Comparison of ENCODE assay signal across 1 cellular context in the genomic region with DNA sequence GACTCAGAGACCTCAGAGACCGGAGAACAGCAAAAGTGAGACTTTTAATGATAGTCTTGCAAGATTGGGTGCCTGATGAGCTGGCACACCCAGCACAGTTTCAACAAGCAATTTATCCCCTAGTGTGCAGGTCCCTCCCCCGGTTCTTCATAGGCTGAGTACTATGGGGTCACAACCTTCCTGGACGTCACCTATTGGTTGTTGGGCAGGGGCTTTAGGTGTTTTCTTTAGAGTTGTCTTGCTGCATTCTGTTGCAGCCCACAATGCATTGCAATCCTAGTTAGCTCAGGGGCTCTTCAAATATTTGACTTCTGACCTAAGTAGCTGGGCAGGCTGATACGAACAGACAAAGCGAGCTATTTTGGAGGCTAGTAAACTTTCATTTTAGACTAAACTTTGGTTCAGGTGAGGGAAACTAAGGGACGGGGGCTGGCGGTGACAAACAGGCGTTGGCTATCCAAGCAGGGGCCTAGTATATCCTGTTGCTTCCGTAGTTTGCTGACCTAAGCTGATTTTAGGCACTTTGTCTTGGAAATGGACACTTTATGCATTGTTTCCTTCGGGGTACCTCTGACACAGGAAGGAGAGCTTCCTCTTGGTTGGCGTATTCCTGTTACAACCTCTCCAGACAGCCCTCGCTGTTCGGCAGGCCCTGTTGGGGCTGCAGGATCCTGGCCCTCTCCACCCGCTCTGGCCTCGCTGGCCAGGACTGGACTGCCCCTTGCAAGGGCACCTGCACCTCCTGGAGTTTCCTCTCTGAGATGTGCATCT.
A peak's percentile ranks its signal among the peaks of the same experiment; 100 is the strongest.
TF ChIP-seq lines count a peak whose summit lies in the region.

No MANE protein-coding gene starts in this region.

TF ChIP-seq in HepG2, 621 proteins besides CTCF, POLR2A, EP300 and RAD21 (continued from another document and continues in another):
- TF ChIP-seq, protein P1, sequence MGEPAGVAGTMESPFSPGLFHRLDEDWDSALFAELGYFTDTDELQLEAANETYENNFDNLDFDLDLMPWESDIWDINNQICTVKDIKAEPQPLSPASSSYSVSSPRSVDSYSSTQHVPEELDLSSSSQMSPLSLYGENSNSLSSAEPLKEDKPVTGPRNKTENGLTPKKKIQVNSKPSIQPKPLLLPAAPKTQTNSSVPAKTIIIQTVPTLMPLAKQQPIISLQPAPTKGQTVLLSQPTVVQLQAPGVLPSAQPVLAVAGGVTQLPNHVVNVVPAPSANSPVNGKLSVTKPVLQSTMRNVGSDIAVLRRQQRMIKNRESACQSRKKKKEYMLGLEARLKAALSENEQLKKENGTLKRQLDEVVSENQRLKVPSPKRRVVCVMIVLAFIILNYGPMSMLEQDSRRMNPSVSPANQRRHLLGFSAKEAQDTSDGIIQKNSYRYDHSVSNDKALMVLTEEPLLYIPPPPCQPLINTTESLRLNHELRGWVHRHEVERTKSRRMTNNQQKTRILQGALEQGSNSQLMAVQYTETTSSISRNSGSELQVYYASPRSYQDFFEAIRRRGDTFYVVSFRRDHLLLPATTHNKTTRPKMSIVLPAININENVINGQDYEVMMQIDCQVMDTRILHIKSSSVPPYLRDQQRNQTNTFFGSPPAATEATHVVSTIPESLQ (CRISPR knock-in tag; conservative IDR thresholded peaks at IDR 0.05): no peak
- TF ChIP-seq AGO2 (optimal IDR thresholded peaks at IDR 0.05; ENCODE audit: low read depth, low read length) (no peak), ZNF569 (CRISPR knock-in tag; IDR thresholded peaks at IDR 0.05; ENCODE audit: borderline replicate concordance) (no peak), SIN3B (IDR thresholded peaks at IDR 0.05; ENCODE audit: low read length) (peak; percentile 57), NKX3-1 (CRISPR knock-in tag; IDR thresholded peaks at IDR 0.05) (no peak; the same call in 1 of the 2 replicates), DPF2 (CRISPR knock-in tag; IDR thresholded peaks at IDR 0.05; ENCODE audit: borderline replicate concordance, low read depth) (no peak), PRMT3 (CRISPR knock-in tag; IDR thresholded peaks at IDR 0.05; ENCODE audit: borderline replicate concordance, low read depth) (no peak), ZFP82 (CRISPR knock-in tag; IDR thresholded peaks at IDR 0.05; ENCODE audit: borderline replicate concordance) (no peak), MED13 (CRISPR knock-in tag; IDR thresholded peaks at IDR 0.05) (no peak), ZNF780A (CRISPR knock-in tag; IDR thresholded peaks at IDR 0.05) (no peak), NCOR1 (IDR thresholded peaks at IDR 0.05; ENCODE audit: borderline replicate concordance, low read length) (peak; percentile 17; the same call in 1 of the 2 replicates), ZKSCAN1 (IDR thresholded peaks at IDR 0.05; ENCODE audit: low read length) (no peak), ZNF30 (CRISPR knock-in tag; IDR thresholded peaks at IDR 0.05) (no peak), ZNF788 (CRISPR knock-in tag; IDR thresholded peaks at IDR 0.05; ENCODE audit: borderline replicate concordance) (peak; percentile 58; the same call in 1 of the 2 replicates), RBM22 (optimal IDR thresholded peaks at IDR 0.05; ENCODE audit: low read length) (peak; percentile 41), MIER3 (CRISPR knock-in tag; IDR thresholded peaks at IDR 0.05; ENCODE audit: borderline replicate concordance) (peak; percentile 51; the same call in 1 of the 2 replicates), ELF1 (CRISPR knock-in tag; IDR thresholded peaks at IDR 0.05) (peak; percentile 49; the same call in 1 of the 2 replicates), ZNF383 (CRISPR knock-in tag; IDR thresholded peaks at IDR 0.05; ENCODE audit: borderline replicate concordance) (no peak), HHEX (CRISPR knock-in tag; IDR thresholded peaks at IDR 0.05) (no peak), ADNP (CRISPR knock-in tag; IDR thresholded peaks at IDR 0.05) (no peak), TMF1 (CRISPR knock-in tag; IDR thresholded peaks at IDR 0.05; ENCODE audit: low read depth) (no peak; the same call in 1 of the 2 replicates), ZNF678 (CRISPR knock-in tag; IDR thresholded peaks at IDR 0.05) (no peak), EZH2 (conservative IDR thresholded peaks at IDR 0.05; ENCODE audit: low read depth, low read length) (no peak), CBX5 (CRISPR knock-in tag; IDR thresholded peaks at IDR 0.05; ENCODE audit: borderline replicate concordance) (no peak), ZNF746 (CRISPR knock-in tag; IDR thresholded peaks at IDR 0.05) (no peak; the same call in 1 of the 2 replicates), TP53 (CRISPR knock-in tag; conservative IDR thresholded peaks at IDR 0.05) (no peak), FIP1L1 (IDR thresholded peaks at IDR 0.05; ENCODE audit: borderline replicate concordance, insufficient read depth, low read depth, low read length) (no peak)
- TF ChIP-seq, protein P2, sequence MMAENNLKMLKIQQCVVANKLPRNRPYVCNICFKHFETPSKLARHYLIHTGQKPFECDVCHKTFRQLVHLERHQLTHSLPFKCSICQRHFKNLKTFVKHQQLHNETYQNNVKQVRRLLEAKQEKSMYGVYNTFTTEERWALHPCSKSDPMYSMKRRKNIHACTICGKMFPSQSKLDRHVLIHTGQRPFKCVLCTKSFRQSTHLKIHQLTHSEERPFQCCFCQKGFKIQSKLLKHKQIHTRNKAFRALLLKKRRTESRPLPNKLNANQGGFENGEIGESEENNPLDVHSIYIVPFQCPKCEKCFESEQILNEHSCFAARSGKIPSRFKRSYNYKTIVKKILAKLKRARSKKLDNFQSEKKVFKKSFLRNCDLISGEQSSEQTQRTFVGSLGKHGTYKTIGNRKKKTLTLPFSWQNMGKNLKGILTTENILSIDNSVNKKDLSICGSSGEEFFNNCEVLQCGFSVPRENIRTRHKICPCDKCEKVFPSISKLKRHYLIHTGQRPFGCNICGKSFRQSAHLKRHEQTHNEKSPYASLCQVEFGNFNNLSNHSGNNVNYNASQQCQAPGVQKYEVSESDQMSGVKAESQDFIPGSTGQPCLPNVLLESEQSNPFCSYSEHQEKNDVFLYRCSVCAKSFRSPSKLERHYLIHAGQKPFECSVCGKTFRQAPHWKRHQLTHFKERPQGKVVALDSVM (CRISPR knock-in tag; IDR thresholded peaks at IDR 0.05): no peak
- TF ChIP-seq, protein P3, sequence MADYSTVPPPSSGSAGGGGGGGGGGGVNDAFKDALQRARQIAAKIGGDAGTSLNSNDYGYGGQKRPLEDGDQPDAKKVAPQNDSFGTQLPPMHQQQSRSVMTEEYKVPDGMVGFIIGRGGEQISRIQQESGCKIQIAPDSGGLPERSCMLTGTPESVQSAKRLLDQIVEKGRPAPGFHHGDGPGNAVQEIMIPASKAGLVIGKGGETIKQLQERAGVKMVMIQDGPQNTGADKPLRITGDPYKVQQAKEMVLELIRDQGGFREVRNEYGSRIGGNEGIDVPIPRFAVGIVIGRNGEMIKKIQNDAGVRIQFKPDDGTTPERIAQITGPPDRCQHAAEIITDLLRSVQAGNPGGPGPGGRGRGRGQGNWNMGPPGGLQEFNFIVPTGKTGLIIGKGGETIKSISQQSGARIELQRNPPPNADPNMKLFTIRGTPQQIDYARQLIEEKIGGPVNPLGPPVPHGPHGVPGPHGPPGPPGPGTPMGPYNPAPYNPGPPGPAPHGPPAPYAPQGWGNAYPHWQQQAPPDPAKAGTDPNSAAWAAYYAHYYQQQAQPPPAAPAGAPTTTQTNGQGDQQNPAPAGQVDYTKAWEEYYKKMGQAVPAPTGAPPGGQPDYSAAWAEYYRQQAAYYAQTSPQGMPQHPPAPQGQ (CRISPR knock-in tag; IDR thresholded peaks at IDR 0.05; ENCODE audit: borderline replicate concordance): no peak
- TF ChIP-seq, protein P4, sequence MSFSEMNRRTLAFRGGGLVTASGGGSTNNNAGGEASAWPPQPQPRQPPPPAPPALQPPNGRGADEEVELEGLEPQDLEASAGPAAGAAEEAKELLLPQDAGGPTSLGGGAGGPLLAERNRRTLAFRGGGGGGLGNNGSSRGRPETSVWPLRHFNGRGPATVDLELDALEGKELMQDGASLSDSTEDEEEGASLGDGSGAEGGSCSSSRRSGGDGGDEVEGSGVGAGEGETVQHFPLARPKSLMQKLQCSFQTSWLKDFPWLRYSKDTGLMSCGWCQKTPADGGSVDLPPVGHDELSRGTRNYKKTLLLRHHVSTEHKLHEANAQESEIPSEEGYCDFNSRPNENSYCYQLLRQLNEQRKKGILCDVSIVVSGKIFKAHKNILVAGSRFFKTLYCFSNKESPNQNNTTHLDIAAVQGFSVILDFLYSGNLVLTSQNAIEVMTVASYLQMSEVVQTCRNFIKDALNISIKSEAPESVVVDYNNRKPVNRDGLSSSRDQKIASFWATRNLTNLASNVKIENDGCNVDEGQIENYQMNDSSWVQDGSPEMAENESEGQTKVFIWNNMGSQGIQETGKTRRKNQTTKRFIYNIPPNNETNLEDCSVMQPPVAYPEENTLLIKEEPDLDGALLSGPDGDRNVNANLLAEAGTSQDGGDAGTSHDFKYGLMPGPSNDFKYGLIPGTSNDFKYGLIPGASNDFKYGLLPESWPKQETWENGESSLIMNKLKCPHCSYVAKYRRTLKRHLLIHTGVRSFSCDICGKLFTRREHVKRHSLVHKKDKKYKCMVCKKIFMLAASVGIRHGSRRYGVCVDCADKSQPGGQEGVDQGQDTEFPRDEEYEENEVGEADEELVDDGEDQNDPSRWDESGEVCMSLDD (CRISPR knock-in tag; IDR thresholded peaks at IDR 0.05; ENCODE audit: borderline replicate concordance): no peak; the same call in 1 of the 2 replicates
- TF ChIP-seq, protein P5, sequence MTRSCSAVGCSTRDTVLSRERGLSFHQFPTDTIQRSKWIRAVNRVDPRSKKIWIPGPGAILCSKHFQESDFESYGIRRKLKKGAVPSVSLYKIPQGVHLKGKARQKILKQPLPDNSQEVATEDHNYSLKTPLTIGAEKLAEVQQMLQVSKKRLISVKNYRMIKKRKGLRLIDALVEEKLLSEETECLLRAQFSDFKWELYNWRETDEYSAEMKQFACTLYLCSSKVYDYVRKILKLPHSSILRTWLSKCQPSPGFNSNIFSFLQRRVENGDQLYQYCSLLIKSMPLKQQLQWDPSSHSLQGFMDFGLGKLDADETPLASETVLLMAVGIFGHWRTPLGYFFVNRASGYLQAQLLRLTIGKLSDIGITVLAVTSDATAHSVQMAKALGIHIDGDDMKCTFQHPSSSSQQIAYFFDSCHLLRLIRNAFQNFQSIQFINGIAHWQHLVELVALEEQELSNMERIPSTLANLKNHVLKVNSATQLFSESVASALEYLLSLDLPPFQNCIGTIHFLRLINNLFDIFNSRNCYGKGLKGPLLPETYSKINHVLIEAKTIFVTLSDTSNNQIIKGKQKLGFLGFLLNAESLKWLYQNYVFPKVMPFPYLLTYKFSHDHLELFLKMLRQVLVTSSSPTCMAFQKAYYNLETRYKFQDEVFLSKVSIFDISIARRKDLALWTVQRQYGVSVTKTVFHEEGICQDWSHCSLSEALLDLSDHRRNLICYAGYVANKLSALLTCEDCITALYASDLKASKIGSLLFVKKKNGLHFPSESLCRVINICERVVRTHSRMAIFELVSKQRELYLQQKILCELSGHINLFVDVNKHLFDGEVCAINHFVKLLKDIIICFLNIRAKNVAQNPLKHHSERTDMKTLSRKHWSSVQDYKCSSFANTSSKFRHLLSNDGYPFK (CRISPR knock-in tag; IDR thresholded peaks at IDR 0.05; ENCODE audit: borderline replicate concordance): no peak
- TF ChIP-seq, protein P6, sequence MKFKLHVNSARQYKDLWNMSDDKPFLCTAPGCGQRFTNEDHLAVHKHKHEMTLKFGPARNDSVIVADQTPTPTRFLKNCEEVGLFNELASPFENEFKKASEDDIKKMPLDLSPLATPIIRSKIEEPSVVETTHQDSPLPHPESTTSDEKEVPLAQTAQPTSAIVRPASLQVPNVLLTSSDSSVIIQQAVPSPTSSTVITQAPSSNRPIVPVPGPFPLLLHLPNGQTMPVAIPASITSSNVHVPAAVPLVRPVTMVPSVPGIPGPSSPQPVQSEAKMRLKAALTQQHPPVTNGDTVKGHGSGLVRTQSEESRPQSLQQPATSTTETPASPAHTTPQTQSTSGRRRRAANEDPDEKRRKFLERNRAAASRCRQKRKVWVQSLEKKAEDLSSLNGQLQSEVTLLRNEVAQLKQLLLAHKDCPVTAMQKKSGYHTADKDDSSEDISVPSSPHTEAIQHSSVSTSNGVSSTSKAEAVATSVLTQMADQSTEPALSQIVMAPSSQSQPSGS (CRISPR knock-in tag; IDR thresholded peaks at IDR 0.05): peak; percentile 50; the same call in 1 of the 2 replicates
- TF ChIP-seq, protein P7, sequence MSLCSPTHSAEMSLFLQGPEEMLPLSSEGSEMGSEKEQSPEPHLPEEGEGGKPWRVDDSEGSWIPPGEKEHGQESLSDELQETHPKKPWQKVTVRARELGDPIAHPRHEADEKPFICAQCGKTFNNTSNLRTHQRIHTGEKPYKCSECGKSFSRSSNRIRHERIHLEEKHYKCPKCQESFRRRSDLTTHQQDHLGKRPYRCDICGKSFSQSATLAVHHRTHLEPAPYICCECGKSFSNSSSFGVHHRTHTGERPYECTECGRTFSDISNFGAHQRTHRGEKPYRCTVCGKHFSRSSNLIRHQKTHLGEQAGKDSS (CRISPR knock-in tag; IDR thresholded peaks at IDR 0.05; ENCODE audit: borderline replicate concordance, low read depth): no peak
- TF ChIP-seq, protein P8, sequence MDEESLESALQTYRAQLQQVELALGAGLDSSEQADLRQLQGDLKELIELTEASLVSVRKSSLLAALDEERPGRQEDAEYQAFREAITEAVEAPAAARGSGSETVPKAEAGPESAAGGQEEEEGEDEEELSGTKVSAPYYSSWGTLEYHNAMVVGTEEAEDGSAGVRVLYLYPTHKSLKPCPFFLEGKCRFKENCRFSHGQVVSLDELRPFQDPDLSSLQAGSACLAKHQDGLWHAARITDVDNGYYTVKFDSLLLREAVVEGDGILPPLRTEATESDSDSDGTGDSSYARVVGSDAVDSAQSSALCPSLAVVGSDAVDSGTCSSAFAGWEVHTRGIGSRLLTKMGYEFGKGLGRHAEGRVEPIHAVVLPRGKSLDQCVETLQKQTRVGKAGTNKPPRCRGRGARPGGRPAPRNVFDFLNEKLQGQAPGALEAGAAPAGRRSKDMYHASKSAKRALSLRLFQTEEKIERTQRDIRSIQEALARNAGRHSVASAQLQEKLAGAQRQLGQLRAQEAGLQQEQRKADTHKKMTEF (CRISPR knock-in tag; IDR thresholded peaks at IDR 0.05): peak; percentile 63
- TF ChIP-seq, protein P9, sequence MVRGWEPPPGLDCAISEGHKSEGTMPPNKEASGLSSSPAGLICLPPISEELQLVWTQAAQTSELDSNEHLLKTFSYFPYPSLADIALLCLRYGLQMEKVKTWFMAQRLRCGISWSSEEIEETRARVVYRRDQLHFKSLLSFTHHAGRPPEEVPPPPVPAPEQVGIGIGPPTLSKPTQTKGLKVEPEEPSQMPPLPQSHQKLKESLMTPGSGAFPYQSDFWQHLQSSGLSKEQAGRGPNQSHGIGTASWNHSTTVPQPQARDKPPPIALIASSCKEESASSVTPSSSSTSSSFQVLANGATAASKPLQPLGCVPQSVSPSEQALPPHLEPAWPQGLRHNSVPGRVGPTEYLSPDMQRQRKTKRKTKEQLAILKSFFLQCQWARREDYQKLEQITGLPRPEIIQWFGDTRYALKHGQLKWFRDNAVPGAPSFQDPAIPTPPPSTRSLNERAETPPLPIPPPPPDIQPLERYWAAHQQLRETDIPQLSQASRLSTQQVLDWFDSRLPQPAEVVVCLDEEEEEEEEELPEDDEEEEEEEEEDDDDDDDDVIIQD (CRISPR knock-in tag; IDR thresholded peaks at IDR 0.05; ENCODE audit: low read depth): no peak
- TF ChIP-seq, protein P10, sequence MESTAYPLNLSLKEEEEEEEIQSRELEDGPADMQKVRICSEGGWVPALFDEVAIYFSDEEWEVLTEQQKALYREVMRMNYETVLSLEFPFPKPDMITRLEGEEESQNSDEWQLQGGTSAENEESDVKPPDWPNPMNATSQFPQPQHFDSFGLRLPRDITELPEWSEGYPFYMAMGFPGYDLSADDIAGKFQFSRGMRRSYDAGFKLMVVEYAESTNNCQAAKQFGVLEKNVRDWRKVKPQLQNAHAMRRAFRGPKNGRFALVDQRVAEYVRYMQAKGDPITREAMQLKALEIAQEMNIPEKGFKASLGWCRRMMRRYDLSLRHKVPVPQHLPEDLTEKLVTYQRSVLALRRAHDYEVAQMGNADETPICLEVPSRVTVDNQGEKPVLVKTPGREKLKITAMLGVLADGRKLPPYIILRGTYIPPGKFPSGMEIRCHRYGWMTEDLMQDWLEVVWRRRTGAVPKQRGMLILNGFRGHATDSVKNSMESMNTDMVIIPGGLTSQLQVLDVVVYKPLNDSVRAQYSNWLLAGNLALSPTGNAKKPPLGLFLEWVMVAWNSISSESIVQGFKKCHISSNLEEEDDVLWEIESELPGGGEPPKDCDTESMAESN (CRISPR knock-in tag; conservative IDR thresholded peaks at IDR 0.05): 0 out of 2 replicates have a peak, but pooled peaks have one; percentile 53
